Comparison of ENCODE assay signal across 2 cellular contexts in the genomic region with DNA sequence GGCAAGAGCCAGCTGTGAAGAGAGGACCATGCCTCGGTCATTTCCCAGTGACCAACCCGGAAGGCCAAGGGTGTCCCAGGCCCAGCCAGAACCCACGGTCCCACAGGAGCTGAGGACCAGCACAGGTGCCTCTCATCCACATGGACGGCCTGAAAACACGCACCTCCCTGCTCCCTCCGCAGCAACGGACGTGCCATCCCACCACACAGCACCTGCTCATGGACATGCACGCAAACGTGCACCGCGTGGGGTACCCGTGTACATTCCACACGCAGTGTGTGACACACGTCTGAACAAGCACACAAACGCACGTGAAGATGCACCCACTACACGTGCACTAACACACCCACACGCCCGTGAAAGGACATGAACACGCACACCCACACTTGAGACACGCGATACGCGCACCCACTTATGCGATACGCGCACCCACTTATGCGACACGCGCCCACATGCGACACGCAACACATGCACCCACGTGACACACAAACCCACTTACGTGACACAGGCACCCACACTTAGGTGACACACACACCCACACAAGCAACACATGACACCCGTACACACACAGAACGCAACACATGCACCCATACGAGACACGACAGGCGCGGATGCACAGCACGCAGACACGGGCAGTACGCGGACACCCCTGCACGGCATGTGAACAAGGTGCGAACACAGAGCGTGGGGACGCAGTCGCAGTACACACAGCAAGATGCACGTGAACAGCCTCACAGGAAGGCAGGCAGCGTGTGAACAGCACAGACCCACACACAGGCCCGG.
TF ChIP-seq lines count a peak whose summit lies in the region.

No MANE protein-coding gene starts in this region.

TF ChIP-seq in HepG2, 621 proteins besides CTCF, POLR2A, EP300 and RAD21:
- TF ChIP-seq, protein P1, sequence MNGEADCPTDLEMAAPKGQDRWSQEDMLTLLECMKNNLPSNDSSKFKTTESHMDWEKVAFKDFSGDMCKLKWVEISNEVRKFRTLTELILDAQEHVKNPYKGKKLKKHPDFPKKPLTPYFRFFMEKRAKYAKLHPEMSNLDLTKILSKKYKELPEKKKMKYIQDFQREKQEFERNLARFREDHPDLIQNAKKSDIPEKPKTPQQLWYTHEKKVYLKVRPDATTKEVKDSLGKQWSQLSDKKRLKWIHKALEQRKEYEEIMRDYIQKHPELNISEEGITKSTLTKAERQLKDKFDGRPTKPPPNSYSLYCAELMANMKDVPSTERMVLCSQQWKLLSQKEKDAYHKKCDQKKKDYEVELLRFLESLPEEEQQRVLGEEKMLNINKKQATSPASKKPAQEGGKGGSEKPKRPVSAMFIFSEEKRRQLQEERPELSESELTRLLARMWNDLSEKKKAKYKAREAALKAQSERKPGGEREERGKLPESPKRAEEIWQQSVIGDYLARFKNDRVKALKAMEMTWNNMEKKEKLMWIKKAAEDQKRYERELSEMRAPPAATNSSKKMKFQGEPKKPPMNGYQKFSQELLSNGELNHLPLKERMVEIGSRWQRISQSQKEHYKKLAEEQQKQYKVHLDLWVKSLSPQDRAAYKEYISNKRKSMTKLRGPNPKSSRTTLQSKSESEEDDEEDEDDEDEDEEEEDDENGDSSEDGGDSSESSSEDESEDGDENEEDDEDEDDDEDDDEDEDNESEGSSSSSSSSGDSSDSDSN (CRISPR knock-in tag; IDR thresholded peaks at IDR 0.05): no peak
- TF ChIP-seq ZNF235 (CRISPR knock-in tag; IDR thresholded peaks at IDR 0.05; ENCODE audit: borderline replicate concordance): 0 out of 2 replicates have a peak, but pooled peaks have one; percentile 7
- TF ChIP-seq FOXJ3 (CRISPR knock-in tag; IDR thresholded peaks at IDR 0.05; ENCODE audit: borderline replicate concordance): no peak
- TF ChIP-seq PCBP1 (IDR thresholded peaks at IDR 0.05; ENCODE audit: borderline replicate concordance, low read depth, low read length): 0 out of 2 replicates have a peak, but pooled peaks have one; percentile 27
- no peak for TF ChIP-seq ZNF713 (CRISPR knock-in tag; IDR thresholded peaks at IDR 0.05)
- TF ChIP-seq, protein P2, sequence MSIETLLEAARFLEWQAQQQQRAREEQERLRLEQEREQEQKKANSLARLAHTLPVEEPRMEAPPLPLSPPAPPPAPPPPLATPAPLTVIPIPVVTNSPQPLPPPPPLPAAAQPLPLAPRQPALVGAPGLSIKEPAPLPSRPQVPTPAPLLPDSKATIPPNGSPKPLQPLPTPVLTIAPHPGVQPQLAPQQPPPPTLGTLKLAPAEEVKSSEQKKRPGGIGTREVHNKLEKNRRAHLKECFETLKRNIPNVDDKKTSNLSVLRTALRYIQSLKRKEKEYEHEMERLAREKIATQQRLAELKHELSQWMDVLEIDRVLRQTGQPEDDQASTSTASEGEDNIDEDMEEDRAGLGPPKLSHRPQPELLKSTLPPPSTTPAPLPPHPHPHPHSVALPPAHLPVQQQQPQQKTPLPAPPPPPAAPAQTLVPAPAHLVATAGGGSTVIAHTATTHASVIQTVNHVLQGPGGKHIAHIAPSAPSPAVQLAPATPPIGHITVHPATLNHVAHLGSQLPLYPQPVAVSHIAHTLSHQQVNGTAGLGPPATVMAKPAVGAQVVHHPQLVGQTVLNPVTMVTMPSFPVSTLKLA (IDR thresholded peaks at IDR 0.05): peak; percentile 86
- TF ChIP-seq GTF3A (CRISPR knock-in tag; conservative IDR thresholded peaks at IDR 0.05): no peak
- no peak for TF ChIP-seq POLR2G (IDR thresholded peaks at IDR 0.05; ENCODE audit: low read depth, low read length)
- 0 out of 2 replicates have a peak, but pooled peaks have one; percentile 45 for TF ChIP-seq RBFOX2 (IDR thresholded peaks at IDR 0.05; ENCODE audit: low read depth, low read length)
- TF ChIP-seq MTA1 (CRISPR knock-in tag; IDR thresholded peaks at IDR 0.05; ENCODE audit: borderline replicate concordance): 0 out of 2 replicates have a peak, but pooled peaks have one; percentile 27
- 0 out of 2 replicates have a peak, but pooled peaks have one; percentile 12 for TF ChIP-seq ZZZ3 (CRISPR knock-in tag; IDR thresholded peaks at IDR 0.05; ENCODE audit: borderline replicate concordance)
- 0 out of 2 replicates have a peak, but pooled peaks have one; percentile 16 for TF ChIP-seq TRIM24 (CRISPR knock-in tag; IDR thresholded peaks at IDR 0.05)
- 0 out of 2 replicates have a peak, but pooled peaks have one; percentile 14 for TF ChIP-seq ZBTB38 (CRISPR knock-in tag; IDR thresholded peaks at IDR 0.05)
- TF ChIP-seq ZNF264 (CRISPR knock-in tag; IDR thresholded peaks at IDR 0.05): no peak
- no peak for TF ChIP-seq PRPF4 (IDR thresholded peaks at IDR 0.05; ENCODE audit: low read depth, low read length, poor library complexity, severe bottlenecking)

TF ChIP-seq in HEK293T, 16 proteins besides CTCF, POLR2A, EP300 and RAD21:
- no peak for TF ChIP-seq CTBP1 (IDR thresholded peaks at IDR 0.05; ENCODE audit: borderline replicate concordance)
